24 cellular contexts compared by ENCODE assay signal in the genomic region with DNA sequence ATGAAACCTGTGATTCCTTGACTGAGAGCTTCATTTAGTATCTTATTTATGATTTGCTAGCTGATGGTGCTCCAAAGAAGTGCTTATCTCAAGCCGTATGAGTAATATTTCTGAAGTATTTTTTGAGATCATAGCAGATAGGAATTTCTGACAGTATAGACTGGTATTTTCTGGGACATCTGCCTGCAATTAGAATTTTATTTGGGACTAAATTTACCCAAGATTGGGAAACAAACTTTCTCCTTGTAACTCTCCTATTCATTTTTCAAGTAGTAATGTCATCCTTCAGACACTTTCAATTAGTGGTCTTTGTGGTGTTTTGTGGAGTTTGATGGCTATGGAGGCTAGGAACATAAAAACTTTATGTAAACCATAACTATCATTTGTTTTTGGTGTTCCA.
"Had no signal": no experiment of that assay in that cellular context is flagged by ENCODE, and none has a peak within 500 bp of the region (broad histone marks: within the 10 kb centered on the region; RNA-seq: fewer than 3 reads in every experiment).

No MANE protein-coding gene starts in this region.

- H3K27me3 ChIP-seq: foreskin keratinocyte, left lung, sigmoid colon, spleen, vagina had no signal

- ATAC-seq: activated T-helper 17 cell treated with anti-CD3 and anti-CD28 coated beads, Interleukin-2, amount 50 U/mL, for 72 hours; foreskin keratinocyte; left lung; naive thymus-derived CD4-positive, alpha-beta T cell; WTC11 had no signal

- H3K27ac ChIP-seq: epithelial cell of prostate, foreskin keratinocyte, left lung, sigmoid colon, spleen, thoracic aorta, vagina had no signal

- H3K4me3 ChIP-seq: left lung, lung, sigmoid colon, spleen, thoracic aorta, vagina had no signal

- H3K4me1 ChIP-seq: left lung, sigmoid colon, spleen, vagina had no signal

- H3K36me3 ChIP-seq: left lung, sigmoid colon, spleen, thoracic aorta, vagina had no signal

- H3K9me3 ChIP-seq: left lung, sigmoid colon, thoracic aorta, vagina had no signal

- DNase-seq: activated CD4-positive, alpha-beta T cell treated with anti-CD3 and anti-CD28 coated beads, Interleukin-2, amount 50 U/mL, for 4 hours; activated CD8-positive, alpha-beta memory T cell treated with anti-CD3 and anti-CD28 coated beads for 24 hours; activated CD8-positive, alpha-beta memory T cell treated with anti-CD3 and anti-CD28 coated beads, Interleukin-2, amount 50 U/mL, for 4 hours; activated T-cell treated with anti-CD3 and anti-CD28 coated beads, Interleukin-2, amount 50 U/mL, for 24 hours; amniotic stem cell; cerebellar nuclear complex; cortex of kidney; endodermal cell; foreskin keratinocyte; left lung; naive thymus-derived CD4-positive, alpha-beta T cell; occipital lobe; posterior cingulate gyrus; sigmoid colon; spleen; stimulated activated CD4-positive, alpha-beta T cell treated with anti-CD3 and anti-CD28 coated beads, Interleukin-4, amount 100 ng/mL, for 1 hour; stimulated activated naive CD4-positive, alpha-beta T cell; T1000 had no signal
